1 cellular context compared by ENCODE assay signal in the genomic region with DNA sequence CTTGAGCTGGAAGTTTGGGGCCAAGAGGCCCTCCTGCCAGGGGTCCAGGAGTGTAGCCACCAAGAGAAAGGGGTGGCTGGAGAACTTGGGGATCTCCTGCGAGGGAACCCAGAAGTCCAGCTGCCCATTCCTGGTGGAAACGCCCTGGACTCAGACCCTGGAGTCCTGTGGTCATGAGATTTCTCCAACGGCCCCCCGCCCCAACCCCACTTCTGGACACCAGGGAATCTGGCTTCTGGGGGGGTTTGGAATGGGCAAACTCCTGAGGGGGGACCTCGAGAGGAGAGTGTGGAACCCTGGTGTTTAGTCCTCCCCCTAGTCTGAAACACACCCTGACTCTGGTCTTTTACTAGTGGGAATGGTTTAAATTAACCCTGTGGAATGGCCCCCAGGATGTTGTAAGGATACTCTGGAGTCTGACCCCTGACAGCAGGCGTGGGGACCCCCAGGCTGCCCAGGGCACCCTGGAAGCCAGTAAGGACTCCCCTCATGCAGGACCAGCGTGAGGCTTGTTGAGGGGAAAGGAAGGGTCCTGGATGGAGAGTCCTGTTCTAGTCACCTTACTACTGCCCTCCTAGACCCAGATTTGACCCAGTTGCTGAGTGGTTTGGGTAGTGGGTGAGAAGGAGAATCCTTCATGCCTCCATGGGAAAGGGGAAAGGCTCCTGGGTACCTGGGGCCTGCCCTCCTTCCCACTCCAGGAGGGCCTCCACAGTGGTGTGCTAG.
TF ChIP-seq lines count a peak whose summit lies in the region.

No MANE protein-coding gene starts in this region.

TF ChIP-seq in endothelial cell of umbilical vein, 7 proteins besides CTCF, POLR2A, EP300 and RAD21:
- TF ChIP-seq EZH2 (IDR thresholded peaks at IDR 0.05; ENCODE audit: borderline replicate concordance, low read depth, low read length, severe bottlenecking) (no peak), GATA2 (IDR thresholded peaks at IDR 0.05; ENCODE audit: insufficient read depth, insufficient read length, low read depth, low read length) (no peak), JUN (IDR thresholded peaks at IDR 0.05; ENCODE audit: borderline replicate concordance, insufficient read depth, insufficient read length, low read depth) (no peak), MYC (IDR thresholded peaks at IDR 0.05; ENCODE audit: low read depth, low read length) (no peak), POLR2AphosphoS5 (IDR thresholded peaks at IDR 0.05; ENCODE audit: insufficient read depth, low read depth, low read length) (no peak), FOS (IDR thresholded peaks at IDR 0.05; ENCODE audit: borderline replicate concordance, insufficient read depth, low read length) (no peak)
- TF ChIP-seq, protein P1, sequence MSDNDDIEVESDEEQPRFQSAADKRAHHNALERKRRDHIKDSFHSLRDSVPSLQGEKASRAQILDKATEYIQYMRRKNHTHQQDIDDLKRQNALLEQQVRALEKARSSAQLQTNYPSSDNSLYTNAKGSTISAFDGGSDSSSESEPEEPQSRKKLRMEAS (IDR thresholded peaks at IDR 0.05; ENCODE audit: insufficient read depth, insufficient read length), result no peak
